In genomic region chr3:81927811-81928210, GRCh38 we compare ENCODE assay signal across 28 cellular contexts.
"Had no signal": no experiment of that assay in that cellular context is flagged by ENCODE, and none has a peak within 500 bp of the region (broad histone marks: within the 10 kb centered on the region; RNA-seq: fewer than 3 reads in every experiment).

No MANE protein-coding gene starts in this region.

- H3K36me3 ChIP-seq: colonic mucosa, esophagus muscularis mucosa, esophagus squamous epithelium, gastrocnemius medialis, gastroesophageal sphincter, heart left ventricle, heart right ventricle had no signal

- H3K4me3 ChIP-seq: colonic mucosa, coronary artery, dorsolateral prefrontal cortex, esophagus muscularis mucosa, esophagus squamous epithelium, gastrocnemius medialis, gastroesophageal sphincter, heart left ventricle, heart right ventricle had no signal

- FAIRE-seq: colon, endometrium, endothelial cell of umbilical vein, frontal cortex had no signal

- DNase-seq: colonic mucosa; cortex of kidney; dermis blood vessel endothelial cell; dorsolateral prefrontal cortex; effector CD4-positive, alpha-beta T cell; effector CD8-positive, alpha-beta T cell; effector memory CD4-positive, alpha-beta T cell; effector memory CD8-positive, alpha-beta T cell; endodermal cell; erythroblast; esophagus squamous epithelium; foreskin fibroblast; foreskin keratinocyte; foreskin melanocyte; gastrocnemius medialis; glutamatergic neuron; head of caudate nucleus; heart left ventricle; heart right ventricle had no signal

- H3K27me3 ChIP-seq: colonic mucosa, dorsolateral prefrontal cortex, esophagus muscularis mucosa, esophagus squamous epithelium, gastrocnemius medialis, gastroesophageal sphincter, heart left ventricle, heart right ventricle had no signal

- H3K4me1 ChIP-seq: colonic mucosa, esophagus muscularis mucosa, esophagus squamous epithelium, foreskin keratinocyte, gastrocnemius medialis, gastroesophageal sphincter, heart left ventricle, heart right ventricle had no signal

- ATAC-seq: effector memory CD8-positive, alpha-beta T cell; esophagus mucosa; foreskin keratinocyte; gastrocnemius medialis; gastroesophageal sphincter; heart left ventricle; heart right ventricle had no signal

- H3K27ac ChIP-seq: colonic mucosa, coronary artery, dorsolateral prefrontal cortex, epithelial cell of prostate, esophagus muscularis mucosa, esophagus squamous epithelium, foreskin keratinocyte, gastrocnemius medialis, gastroesophageal sphincter, heart left ventricle, heart right ventricle had no signal

- H3K9me3 ChIP-seq: colonic mucosa, esophagus muscularis mucosa, esophagus squamous epithelium, gastrocnemius medialis, gastroesophageal sphincter, heart left ventricle, heart right ventricle had no signal
